In genomic region chr1:109613396-109614147, GRCh38 we compare ENCODE assay signal across 31 cellular contexts. TPM values are rescaled to one million over a fixed set of nuclear protein-coding genes. Genes with fewer than 3 reads are reported as not detected.
DNase-seq lines count a peak whose midpoint lies in the region; ATAC-seq and TF ChIP-seq lines count a peak whose summit lies in the region.
"Had no signal": no experiment of that assay in that cellular context is flagged by ENCODE, and none has a peak within 500 bp of the region (broad histone marks: within the 10 kb centered on the region; RNA-seq: fewer than 3 reads in every experiment).

No MANE protein-coding gene starts in this region.

- H2AK9ac ChIP-seq in IMR-90 (replicated peaks; ENCODE audit: low read depth, low read length, poor library complexity): peak overlapping the region; percentile 47

- no peaks in the 10 kb centered on the region for H3K9me3 Mint-ChIP-seq in endothelial cell (ENCODE audit: unreplicated experiment)
- no peaks in the 10 kb centered on the region for H3K9me3 Mint-ChIP-seq in activated naive CD8-positive, alpha-beta T cell treated with anti-CD3 and anti-CD28 coated beads, Interleukin-2, amount 50 U/mL, for 24 hours
- H3K9me3 Mint-ChIP-seq: activated CD4-positive, alpha-beta T cell treated with anti-CD3 and anti-CD28 coated beads, Interleukin-2, amount 10 ng/mL, durations not matched to agents 7 days and 5 days; activated T-cell treated with anti-CD3 and anti-CD28 coated beads, Interleukin-2, amount 50 U/mL, for 72 hours; stimulated activated effector memory CD8-positive, alpha-beta T cell treated with anti-CD3 and anti-CD28 coated beads, Interleukin-12 subunit alpha, Interleukin-12 subunit beta, amount 100 ng/mL, for 72 hours; T-helper 2 cell treated with Interferon-gamma antibody and Interleukin-4, amounts not matched to agents 5 μg/mL and 100 μg/mL, for 36 hours had no signal

- H2AFZ ChIP-seq in IMR-90 (replicated peaks; ENCODE audit: low read length, poor library complexity): peak overlapping the region; percentile 54
- no peak overlapping the region for H2AFZ ChIP-seq in mesenchymal stem cell (ENCODE audit: low read depth, low read length)

- H3K23ac ChIP-seq in IMR-90 (ENCODE audit: low read depth, low read length) (peak overlapping the region; percentile 70), mesenchymal stem cell (ENCODE audit: low read length in 2 of 2) (no peak overlapping the region)

- H3K27me3 ChIP-seq in BLaER1: no peaks in the 10 kb centered on the region
- no peaks in the 10 kb centered on the region for H3K27me3 ChIP-seq in IMR-90 (ENCODE audit: control insufficient read depth, insufficient read depth, low read length)
- H3K27me3 ChIP-seq in mesenchymal stem cell (ENCODE audit: control insufficient read depth in 1 of 2, insufficient read depth in 1 of 2, low read length in 2 of 2): no peaks in the 10 kb centered on the region
- H3K27me3 ChIP-seq: dorsolateral prefrontal cortex, uterus had no signal

- TF ChIP-seq RAD21 in IMR-90 (IDR thresholded peaks at IDR 0.05; ENCODE audit: low read length): no peak

- H3K27ac ChIP-seq in BLaER1: no peak overlapping the region
- H3K27ac ChIP-seq in IMR-90 (ENCODE audit: insufficient read depth, low read length): peak overlapping the region; percentile 13
- peak overlapping the region; percentile 33 for H3K27ac ChIP-seq in mesenchymal stem cell (ENCODE audit: low read length, poor library complexity, severe bottlenecking)
- H3K27ac ChIP-seq: C4-2B, dorsolateral prefrontal cortex, RWPE1, uterus, VCaP had no signal

- peak overlapping the region; percentile 72 for H2BK20ac ChIP-seq in IMR-90 (ENCODE audit: low read depth, low read length)

- H3K79me1 ChIP-seq in IMR-90 (ENCODE audit: low read depth in 1 of 2, low read length in 2 of 2) (peaks cover 3 to 57% of the 10 kb centered on the region in 2 experiments; a peak in 3 of 4 replicates), mesenchymal stem cell (replicated peaks; ENCODE audit: low read length, poor library complexity, severe bottlenecking) (peaks cover 4% of the 10 kb centered on the region)

- H3K4me1 ChIP-seq in BLaER1 (peaks cover 36% of the 10 kb centered on the region), IMR-90 (ENCODE audit: control insufficient read depth, insufficient read depth, low read length) (peaks cover 25% of the 10 kb centered on the region), mesenchymal stem cell (ENCODE audit: control insufficient read depth, insufficient read depth, low read depth, low read length) (peaks cover 17% of the 10 kb centered on the region)
- H3K4me1 ChIP-seq: uterus had no signal

- dilution Hi-C loops in IMR-90 (cut with HindIII; ENCODE audit: low sequenced_read_pairs, unreplicated experiment): no loop called here

- H4K5ac ChIP-seq in IMR-90 (ENCODE audit: low read depth, low read length): peak overlapping the region; percentile 12; the same call in 1 of the 2 replicates

- H3K4me1 Mint-ChIP-seq in endothelial cell (ENCODE audit: unreplicated experiment): peaks cover 53% of the 10 kb centered on the region
- peaks cover 27% of the 10 kb centered on the region for H3K4me1 Mint-ChIP-seq in activated naive CD8-positive, alpha-beta T cell treated with anti-CD3 and anti-CD28 coated beads, Interleukin-2, amount 50 U/mL, for 24 hours

- H3K9me1 ChIP-seq in IMR-90 (ENCODE audit: insufficient read depth, low read length): peaks cover 51% of the 10 kb centered on the region

- H3K9me3 ChIP-seq in BLaER1 (no peaks in the 10 kb centered on the region), IMR-90 (ENCODE audit: control insufficient read depth, insufficient read depth, low read length) (no peaks in the 10 kb centered on the region), mesenchymal stem cell (ENCODE audit: control insufficient read depth, low read length) (no peaks in the 10 kb centered on the region)
- H3K9me3 ChIP-seq: uterus had no signal

- peak overlapping the region; percentile 16 for H3K4me3 Mint-ChIP-seq in endothelial cell (ENCODE audit: unreplicated experiment)
- H3K4me3 Mint-ChIP-seq in activated naive CD8-positive, alpha-beta T cell treated with anti-CD3 and anti-CD28 coated beads, Interleukin-2, amount 50 U/mL, for 24 hours: no peak overlapping the region
- H3K4me3 Mint-ChIP-seq: activated CD4-positive, alpha-beta T cell treated with anti-CD3 and anti-CD28 coated beads, Interleukin-2, amount 10 ng/mL, durations not matched to agents 7 days and 5 days; activated T-cell treated with anti-CD3 and anti-CD28 coated beads, Interleukin-2, amount 50 U/mL, for 72 hours; stimulated activated effector memory CD8-positive, alpha-beta T cell treated with anti-CD3 and anti-CD28 coated beads, Interleukin-12 subunit alpha, Interleukin-12 subunit beta, amount 100 ng/mL, for 72 hours; T-helper 2 cell treated with Interferon-gamma antibody and Interleukin-4, amounts not matched to agents 5 μg/mL and 100 μg/mL, for 36 hours had no signal

- intact Hi-C loops in IMR-90 (cut with micrococcal nuclease): no loop called here

- peak overlapping the region; percentile 71 for H3K4ac ChIP-seq in IMR-90 (ENCODE audit: low read depth, low read length)
- H3K4ac ChIP-seq in mesenchymal stem cell (ENCODE audit: low read depth in 1 of 2, low read length in 2 of 2): no peak overlapping the region

- H3K4me3 ChIP-seq in BLaER1 (no peak overlapping the region), IMR-90 (ENCODE audit: insufficient read depth, low read depth, low read length) (no peak overlapping the region), mesenchymal stem cell (ENCODE audit: insufficient read depth in 1 of 2, low read depth in 1 of 2, low read length in 2 of 2) (no peak overlapping the region)
- H3K4me3 ChIP-seq: dorsolateral prefrontal cortex, lung, smooth muscle cell, uterus had no signal

- H3K56ac ChIP-seq in IMR-90 (ENCODE audit: extremely low read depth, insufficient read depth, low read length): no peak overlapping the region; the same call in 1 of the 2 replicates

- CTCF ChIA-PET in IMR-90 (lab: Yijun Ruan, JAX): interaction anchor here (0.8 to 1.9 kb wide), 4 partner anchors 13 to 264 kb away, joined by 3 to 5 read pairs (median 4); no protein-coding TSS in a partner anchor

- H4K20me1 ChIP-seq in BLaER1 (no peaks in the 10 kb centered on the region), IMR-90 (ENCODE audit: insufficient read depth, low read length) (no peaks in the 10 kb centered on the region)

- H2BK12ac ChIP-seq in mesenchymal stem cell (ENCODE audit: low read length in 2 of 2): no peak overlapping the region

- no peaks in the 10 kb centered on the region for H3K36me3 ChIP-seq in BLaER1
- H3K36me3 ChIP-seq in IMR-90 (ENCODE audit: control insufficient read depth, insufficient read depth, low read length): no peaks in the 10 kb centered on the region
- no peaks in the 10 kb centered on the region for H3K36me3 ChIP-seq in mesenchymal stem cell (ENCODE audit: control insufficient read depth in 1 of 2, insufficient read depth in 2 of 2, low read depth in 1 of 2, low read length in 2 of 2)
- H3K36me3 ChIP-seq: uterus had no signal

- H2AK5ac ChIP-seq in IMR-90 (ENCODE audit: low read depth, low read length) (peak overlapping the region; percentile 16; the same call in 1 of the 2 replicates), mesenchymal stem cell (ENCODE audit: low read length, severe bottlenecking) (peak overlapping the region; percentile 39)

- ATAC-seq in IMR-90 (ENCODE audit: low read depth) (peak; percentile 51), GM18873 (IDR thresholded peaks at IDR 0.05; ENCODE audit: low FRiP score, unreplicated experiment) (no peak)
- no peak for ATAC-seq in activated naive CD8-positive, alpha-beta T cell treated with anti-CD3 and anti-CD28 coated beads, Interleukin-2, amount 50 U/mL, for 24 hours
- ATAC-seq: activated T-cell treated with anti-CD3 and anti-CD28 coated beads, Interleukin-2, amount 50 U/mL, for 72 hours; SK-N-SH treated with all-trans-retinoic acid at 6 μM for 48 hours; stimulated activated effector memory CD8-positive, alpha-beta T cell treated with anti-CD3 and anti-CD28 coated beads, Interleukin-12 subunit alpha, Interleukin-12 subunit beta, amount 100 ng/mL, for 72 hours had no signal

- in situ Hi-C loops in IMR-90 (cut with MboI; ENCODE audit: low sequenced_read_pairs): no loop called here

- H3K36me3 Mint-ChIP-seq in endothelial cell (ENCODE audit: low read depth, unreplicated experiment): peaks cover 7% of the 10 kb centered on the region
- H3K36me3 Mint-ChIP-seq in activated naive CD8-positive, alpha-beta T cell treated with anti-CD3 and anti-CD28 coated beads, Interleukin-2, amount 50 U/mL, for 24 hours (ENCODE audit: low read depth): no peaks in the 10 kb centered on the region
- H3K36me3 Mint-ChIP-seq: stimulated activated effector memory CD8-positive, alpha-beta T cell treated with anti-CD3 and anti-CD28 coated beads, Interleukin-12 subunit alpha, Interleukin-12 subunit beta, amount 100 ng/mL, for 72 hours had no signal

- H3K27ac Mint-ChIP-seq in endothelial cell (ENCODE audit: unreplicated experiment): peak overlapping the region; percentile 61
- no peak overlapping the region for H3K27ac Mint-ChIP-seq in activated naive CD8-positive, alpha-beta T cell treated with anti-CD3 and anti-CD28 coated beads, Interleukin-2, amount 50 U/mL, for 24 hours
- H3K27ac Mint-ChIP-seq: activated CD4-positive, alpha-beta T cell treated with anti-CD3 and anti-CD28 coated beads, Interleukin-2, amount 10 ng/mL, durations not matched to agents 7 days and 5 days; activated T-cell treated with anti-CD3 and anti-CD28 coated beads, Interleukin-2, amount 50 U/mL, for 72 hours; stimulated activated effector memory CD8-positive, alpha-beta T cell treated with anti-CD3 and anti-CD28 coated beads, Interleukin-12 subunit alpha, Interleukin-12 subunit beta, amount 100 ng/mL, for 72 hours; T-helper 2 cell treated with Interferon-gamma antibody and Interleukin-4, amounts not matched to agents 5 μg/mL and 100 μg/mL, for 36 hours had no signal

- H4K8ac ChIP-seq in IMR-90 (ENCODE audit: low read depth in 2 of 2, low read length in 2 of 2) (peak overlapping the region; percentile 27 to 33; a peak in 3 of 4 replicates), mesenchymal stem cell (ENCODE audit: low read length) (no peak overlapping the region)

- H3K14ac ChIP-seq in IMR-90 (replicated peaks; ENCODE audit: low read depth, low read length): peak overlapping the region; percentile 73
- H3K14ac ChIP-seq in mesenchymal stem cell (ENCODE audit: low read length in 2 of 2): no peak overlapping the region

- BruUV-seq in IMR-90 (replicated peaks; lab: Mats Ljungman, UMichigan): no TSS peak

- H4K91ac ChIP-seq in IMR-90 (ENCODE audit: insufficient read depth, low read depth, low read length): peak overlapping the region; percentile 33
- no peak overlapping the region for H4K91ac ChIP-seq in mesenchymal stem cell (ENCODE audit: low read length)

- WGBS in IMR-90 (ENCODE audit: extremely low coverage in 2 of 2, insufficient read length in 1 of 2), 2 experiments: 40% methylated on average over 1 of the region's 7 CpGs; no CpG with 5 or more reads in 1 of the 2 experiments
- WGBS in mesenchymal stem cell: 89% methylated on average over 4 of the region's 7 CpGs

- H2BK15ac ChIP-seq in IMR-90 (ENCODE audit: low read depth, low read length): peak overlapping the region; percentile 63; the same call in 1 of the 3 replicates
- no peak overlapping the region for H2BK15ac ChIP-seq in mesenchymal stem cell (ENCODE audit: low read depth, poor library complexity, severe bottlenecking)

- H3K4me2 ChIP-seq in BLaER1 (peak overlapping the region; percentile 41), IMR-90 (ENCODE audit: low read depth, low read length) (peak overlapping the region; percentile 16), mesenchymal stem cell (ENCODE audit: low read length, poor library complexity, severe bottlenecking) (no peak overlapping the region)
- H3K4me2 ChIP-seq: smooth muscle cell had no signal

- no peak for TF ChIP-seq POLR2A in IMR-90 (IDR thresholded peaks at IDR 0.05; ENCODE audit: low read depth, low read length)

- DNase-seq in IMR-90 (peak; percentile 76), endothelial cell (ENCODE audit: low spot score) (no peak), mesenchymal stem cell (no peak), NCI-H526 treated with DMSO at 0.1 percent for 48 hours (lab: John Stamatoyannopoulos, UW) (no peak), AG08395 (ENCODE audit: low spot score) (no peak)
- DNase-seq in activated naive CD8-positive, alpha-beta T cell treated with anti-CD3 and anti-CD28 coated beads, Interleukin-2, amount 50 U/mL, for 24 hours: no peak
- DNase-seq: activated CD4-positive, alpha-beta T cell treated with anti-CD3 and anti-CD28 coated beads, Interleukin-2, amount 10 ng/mL, durations not matched to agents 7 days and 5 days; activated naive CD4-positive, alpha-beta T cell treated with Interleukin-2 at 50 U/mL for 16 hours; activated T-cell treated with anti-CD3 and anti-CD28 coated beads, Interleukin-2, amount 50 U/mL, for 72 hours; amygdala; central memory CD4-positive, alpha-beta T cell; dorsolateral prefrontal cortex; NCI-H1092 treated with DMSO at 0.1 percent for 48 hours; NCI-H187 treated with DMSO at 0.1 percent for 48 hours; NCI-H226; NCI-H774; stimulated activated CD4-positive, alpha-beta T cell treated with anti-CD3 and anti-CD28 coated beads, Interleukin-2, amount 100 ng/mL, for 48 hours; substantia nigra; uterus had no signal

- TF ChIP-seq CTCF in IMR-90 (conservative IDR thresholded peaks at IDR 0.05; ENCODE audit: low read depth, low read length) (no peak), endothelial cell (IDR thresholded peaks at IDR 0.05; ENCODE audit: unreplicated experiment) (no peak)

- no peak overlapping the region for H3K9ac ChIP-seq in BLaER1
- no peak overlapping the region for H3K9ac ChIP-seq in IMR-90 (ENCODE audit: low read depth, low read length)
- no peak overlapping the region for H3K9ac ChIP-seq in mesenchymal stem cell (ENCODE audit: low read length)

- peaks cover 5% of the 10 kb centered on the region for H3K27me3 Mint-ChIP-seq in endothelial cell (ENCODE audit: unreplicated experiment)
- H3K27me3 Mint-ChIP-seq in activated naive CD8-positive, alpha-beta T cell treated with anti-CD3 and anti-CD28 coated beads, Interleukin-2, amount 50 U/mL, for 24 hours: no peaks in the 10 kb centered on the region

- H2BK5ac ChIP-seq in IMR-90 (ENCODE audit: low read depth, low read length, poor library complexity, severe bottlenecking) (peak overlapping the region; percentile 44), mesenchymal stem cell (ENCODE audit: low read depth, low read length, poor library complexity, severe bottlenecking) (no peak overlapping the region)

- H2BK120ac ChIP-seq in IMR-90 (ENCODE audit: low read depth, low read length) (peak overlapping the region; percentile 74), mesenchymal stem cell (ENCODE audit: low read depth, low read length) (no peak overlapping the region)

- H3K18ac ChIP-seq in IMR-90 (ENCODE audit: low read depth, low read length): peak overlapping the region; percentile 44; the same call in 1 of the 2 replicates
- H3K18ac ChIP-seq in mesenchymal stem cell (ENCODE audit: low read depth in 1 of 2, low read length in 2 of 2): no peak overlapping the region

- POLR2A ChIA-PET in IMR-90 (lab: Charles Lee; ENCODE audit: unreplicated experiment): interaction anchor here (0.5 kb wide), 1 partner anchor 12 kb away, joined by 4 read pairs; no protein-coding TSS in a partner anchor

RNA-seq across cellular contexts. Expression of gene GNAT2, which starts 5.8 kb away (rescaled TPM):
- total RNA-seq in IMR-90 (2012; rRNA removed): 0.28 and 0.36 TPM in 2 replicates
- 0.17 and 0.26 TPM in 2 replicates for polyA plus RNA-seq in IMR-90 (2012; rRNA removed)
- polyA plus RNA-seq in IMR-90 (2012; cell fraction: cytosol; rRNA removed): 0.07 TPM in 1 of 2 replicates, not detected in the other
- polyA plus RNA-seq in IMR-90 (2012; cell fraction: nucleus; rRNA removed; ENCODE audit: low replicate concordance): 0.10 TPM in 1 of 2 replicates, not detected in the other
- 0.26 TPM for total RNA-seq in endothelial cell (ENCODE audit: unreplicated experiment)
- polyA plus RNA-seq in mesenchymal stem cell (2013, experiment 1 of 2): 0.08 TPM
- 0.26 TPM for polyA plus RNA-seq in mesenchymal stem cell (2013, experiment 2 of 2)
- total RNA-seq: activated CD4-positive, alpha-beta T cell treated with anti-CD3 and anti-CD28 coated beads, Interleukin-2, amount 10 ng/mL, durations not matched to agents 7 days and 5 days; epithelial cell of proximal tubule; frontal cortex; lung; smooth muscle cell; uterus had no signal
- polyA plus RNA-seq: smooth muscle cell had no signal

RNA-seq across cellular contexts. Expression of gene AMPD2, which starts 6.1 kb away (rescaled TPM):
- total RNA-seq in IMR-90 (2012; rRNA removed) (50.3 and 61.5 TPM in 2 replicates), endothelial cell (ENCODE audit: unreplicated experiment) (92.7 TPM)
- polyA plus RNA-seq in IMR-90 (2012; rRNA removed): 103 and 116 TPM in 2 replicates
- polyA plus RNA-seq in IMR-90 (2012; cell fraction: cytosol; rRNA removed): 64.5 and 81.2 TPM in 2 replicates
- 569 and 1,268 TPM in 2 replicates for polyA plus RNA-seq in IMR-90 (2012; cell fraction: nucleus; rRNA removed; ENCODE audit: low replicate concordance)
- 61.6 TPM for polyA plus RNA-seq in mesenchymal stem cell (2013, experiment 1 of 2)
- polyA plus RNA-seq in mesenchymal stem cell (2013, experiment 2 of 2): 55.5 TPM

RNA-seq across cellular contexts. Expression of gene GSTM4, which starts 42.3 kb away (rescaled TPM):
- total RNA-seq in IMR-90 (2012; rRNA removed) (6.4 and 10.4 TPM in 2 replicates), endothelial cell (ENCODE audit: unreplicated experiment) (7.8 TPM)
- polyA plus RNA-seq in IMR-90 (2012; rRNA removed): 37.8 and 42.2 TPM in 2 replicates
- 29.1 and 38.2 TPM in 2 replicates for polyA plus RNA-seq in IMR-90 (2012; cell fraction: cytosol; rRNA removed)
- polyA plus RNA-seq in IMR-90 (2012; cell fraction: nucleus; rRNA removed; ENCODE audit: low replicate concordance): 28.6 and 35.6 TPM in 2 replicates
- 32.2 TPM for polyA plus RNA-seq in mesenchymal stem cell (2013, experiment 1 of 2)
- polyA plus RNA-seq in mesenchymal stem cell (2013, experiment 2 of 2): 30.4 TPM

RNA-seq across cellular contexts. Expression of gene GSTM2, which starts 54.3 kb away (rescaled TPM):
- total RNA-seq in IMR-90 (2012; rRNA removed) (6.9 and 10.2 TPM in 2 replicates), endothelial cell (ENCODE audit: unreplicated experiment) (20.4 TPM)
- polyA plus RNA-seq in IMR-90 (2012; rRNA removed): 85.5 and 93.9 TPM in 2 replicates
- 35.3 and 55.1 TPM in 2 replicates for polyA plus RNA-seq in IMR-90 (2012; cell fraction: cytosol; rRNA removed)
- polyA plus RNA-seq in IMR-90 (2012; cell fraction: nucleus; rRNA removed; ENCODE audit: low replicate concordance): 360 and 610 TPM in 2 replicates
- 75.2 TPM for polyA plus RNA-seq in mesenchymal stem cell (2013, experiment 1 of 2)
- polyA plus RNA-seq in mesenchymal stem cell (2013, experiment 2 of 2): 70.3 TPM
